In genomic region chr13:42893346-42893745, GRCh38 we compare ENCODE assay signal across 14 cellular contexts.
DNase-seq lines count a peak whose midpoint lies in the region; ATAC-seq and TF ChIP-seq lines count a peak whose summit lies in the region.
"Had no signal": no experiment of that assay in that cellular context is flagged by ENCODE, and none has a peak within 500 bp of the region (broad histone marks: within the 10 kb centered on the region; RNA-seq: fewer than 3 reads in every experiment).

No MANE protein-coding gene starts in this region.

- ATAC-seq in left colon (peak; percentile 40), natural killer cell (no peak)

- no peaks in the 10 kb centered on the region for H3K27me3 Mint-ChIP-seq in activated T-helper 1 cell treated with anti-CD3 and anti-CD28 coated beads, Interleukin-12 subunit alpha, Interleukin-12 subunit beta, Interleukin-2, Interleukin-4 antibody, amounts not matched to agents 30 ng/mL and 10 ng/mL and 1 ng/mL, durations not matched to agents 14 hours and 24 hours and 36 hours (ENCODE audit: insufficient read depth)
- no peaks in the 10 kb centered on the region for H3K27me3 Mint-ChIP-seq in natural killer cell (ENCODE audit: low read depth in 2 of 2)
- H3K27me3 Mint-ChIP-seq: activated naive CD8-positive, alpha-beta T cell; B cell had no signal

- intact Hi-C loops in left colon (cut with DNase I, micrococcal nuclease) (no loop called here), natural killer cell (cut with micrococcal nuclease) (no loop called here)
- intact Hi-C loops in activated T-helper 1 cell treated with anti-CD3 and anti-CD28 coated beads, Interleukin-12 subunit alpha, Interleukin-12 subunit beta, Interleukin-2, Interleukin-4 antibody, amounts not matched to agents 30 ng/mL and 10 ng/mL and 1 ng/mL, durations not matched to agents 14 hours and 24 hours and 36 hours (cut with micrococcal nuclease): no loop called here

- H3K4me3 Mint-ChIP-seq in activated T-helper 1 cell treated with anti-CD3 and anti-CD28 coated beads, Interleukin-12 subunit alpha, Interleukin-12 subunit beta, Interleukin-2, Interleukin-4 antibody, amounts not matched to agents 30 ng/mL and 10 ng/mL and 1 ng/mL, durations not matched to agents 14 hours and 24 hours and 36 hours: no peak overlapping the region
- H3K4me3 Mint-ChIP-seq in natural killer cell: no peak overlapping the region
- H3K4me3 Mint-ChIP-seq: activated naive CD8-positive, alpha-beta T cell; B cell had no signal

- no peak overlapping the region for H3K27ac Mint-ChIP-seq in activated T-helper 1 cell treated with anti-CD3 and anti-CD28 coated beads, Interleukin-12 subunit alpha, Interleukin-12 subunit beta, Interleukin-2, Interleukin-4 antibody, amounts not matched to agents 30 ng/mL and 10 ng/mL and 1 ng/mL, durations not matched to agents 14 hours and 24 hours and 36 hours
- H3K27ac Mint-ChIP-seq in natural killer cell: no peak overlapping the region
- H3K27ac Mint-ChIP-seq: activated naive CD8-positive, alpha-beta T cell; B cell had no signal

- no peak overlapping the region for H3K4me3 ChIP-seq in brain microvascular endothelial cell (ENCODE audit: low read depth, low read length)

- TF ChIP-seq CTCF in brain microvascular endothelial cell (IDR thresholded peaks at IDR 0.05; ENCODE audit: low read depth, low read length, missing control alignments): no peak
- TF ChIP-seq CTCF in natural killer cell (IDR thresholded peaks at IDR 0.05): no peak

- DNase-seq in AG08396 (ENCODE audit: low spot score) (peak; percentile 23), LHCN-M2 (ENCODE audit: low read depth) (peak; percentile 56), brain microvascular endothelial cell (peak; percentile 53), left colon (no peak), SW 1271 (lab: John Stamatoyannopoulos, UW) (no peak), natural killer cell (no peak), NCI-H128 (lab: John Stamatoyannopoulos, UW; ENCODE audit: unreplicated experiment) (no peak)
- DNase-seq in activated T-helper 1 cell treated with anti-CD3 and anti-CD28 coated beads, Interleukin-12 subunit alpha, Interleukin-12 subunit beta, Interleukin-2, Interleukin-4 antibody, amounts not matched to agents 30 ng/mL and 10 ng/mL and 1 ng/mL, durations not matched to agents 14 hours and 24 hours and 36 hours (ENCODE audit: low spot score): no peak
- DNase-seq: effector CD4-positive, alpha-beta T cell; hypothalamus; RPMI8226 had no signal

- in situ Hi-C loops in brain microvascular endothelial cell (cut with HindIII; ENCODE audit: low pct_ligation_motif_present, low sequenced_read_pairs): no loop called here

- no peaks in the 10 kb centered on the region for H3K9me3 Mint-ChIP-seq in activated T-helper 1 cell treated with anti-CD3 and anti-CD28 coated beads, Interleukin-12 subunit alpha, Interleukin-12 subunit beta, Interleukin-2, Interleukin-4 antibody, amounts not matched to agents 30 ng/mL and 10 ng/mL and 1 ng/mL, durations not matched to agents 14 hours and 24 hours and 36 hours
- no peaks in the 10 kb centered on the region for H3K9me3 Mint-ChIP-seq in natural killer cell

- peak overlapping the region; percentile 39 for H3K27ac ChIP-seq in brain microvascular endothelial cell
- H3K27ac ChIP-seq: parathyroid adenoma had no signal

- H3K27me3 ChIP-seq in brain microvascular endothelial cell (replicated peaks): no peaks in the 10 kb centered on the region

- H3K36me3 ChIP-seq in brain microvascular endothelial cell (replicated peaks): no peaks in the 10 kb centered on the region

- H3K36me3 Mint-ChIP-seq in activated T-helper 1 cell treated with anti-CD3 and anti-CD28 coated beads, Interleukin-12 subunit alpha, Interleukin-12 subunit beta, Interleukin-2, Interleukin-4 antibody, amounts not matched to agents 30 ng/mL and 10 ng/mL and 1 ng/mL, durations not matched to agents 14 hours and 24 hours and 36 hours (ENCODE audit: low read depth): peaks cover 22% of the 10 kb centered on the region
- peaks cover 14% of the 10 kb centered on the region for H3K36me3 Mint-ChIP-seq in natural killer cell

- H3K4me1 Mint-ChIP-seq in activated T-helper 1 cell treated with anti-CD3 and anti-CD28 coated beads, Interleukin-12 subunit alpha, Interleukin-12 subunit beta, Interleukin-2, Interleukin-4 antibody, amounts not matched to agents 30 ng/mL and 10 ng/mL and 1 ng/mL, durations not matched to agents 14 hours and 24 hours and 36 hours (ENCODE audit: low read depth): no peaks in the 10 kb centered on the region
- H3K4me1 Mint-ChIP-seq in natural killer cell: peaks cover 0 to 4% of the 10 kb centered on the region in 2 donors
- H3K4me1 Mint-ChIP-seq: B cell had no signal

Comparison
In these comparisons a context has a peak if more than half of its experiments do, and no peak if none do; other contexts are left out.
1. DNase-seq: peak in AG08396 (single experiment), LHCN-M2 (single experiment) and brain microvascular endothelial cell (single experiment); none in left colon (0 of 2), SW 1271 (0 of 2), activated T-helper 1 cell treated with anti-CD3 and anti-CD28 coated beads, Interleukin-12 subunit alpha, Interleukin-12 subunit beta, Interleukin-2, Interleukin-4 antibody, amounts not matched to agents 30 ng/mL and 10 ng/mL and 1 ng/mL, durations not matched to agents 14 hours and 24 hours and 36 hours (single experiment), natural killer cell (single experiment) and NCI-H128 (single experiment).